19 cellular contexts compared by ENCODE assay signal in genomic region chr7:121288894-121289293, GRCh38. TPM values are rescaled to one million over a fixed set of nuclear protein-coding genes. Genes with fewer than 3 reads are reported as not detected.
DNase-seq lines count a peak whose midpoint lies in the region; ATAC-seq and TF ChIP-seq lines count a peak whose summit lies in the region.
"Had no signal": no experiment of that assay in that cellular context is flagged by ENCODE, and none has a peak within 500 bp of the region (broad histone marks: within the 10 kb centered on the region; RNA-seq: fewer than 3 reads in every experiment).

No MANE protein-coding gene starts in this region.

- peaks cover 15% of the 10 kb centered on the region for H3K4me1 ChIP-seq in osteoblast (ENCODE audit: insufficient read depth, low read length)
- H3K4me1 ChIP-seq in ascending aorta = no peaks in the 10 kb centered on the region
- H3K4me1 ChIP-seq: pancreas, spleen, vagina had no signal

- TF ChIP-seq CTCF in epithelial cell of esophagus (IDR thresholded peaks at IDR 0.05; ENCODE audit: insufficient read depth, low read depth, low read length, missing control alignments) = no peak
- no peak for TF ChIP-seq CTCF in osteoblast (IDR thresholded peaks at IDR 0.05; ENCODE audit: extremely low read depth, low read depth, low read length)
- TF ChIP-seq CTCF in ascending aorta (IDR thresholded peaks at IDR 0.05) = no peak

- H3K36me3 ChIP-seq in osteoblast (ENCODE audit: insufficient read depth, low read length) (no peaks in the 10 kb centered on the region), ascending aorta (peaks cover 15 to 28% of the 10 kb centered on the region in 2 donors)
- H3K36me3 ChIP-seq: pancreas, vagina had no signal

- H3K79me2 ChIP-seq in osteoblast (ENCODE audit: insufficient read depth, low read length) = no peaks in the 10 kb centered on the region

- intact Hi-C loops in ascending aorta (cut with DNase I) (no loop called here), Right ventricle myocardium superior (cut with DNase I) (no loop called here), sciatic nerve (cut with DNase I) (no loop called here)

- H3K4me3 ChIP-seq in epithelial cell of esophagus (ENCODE audit: low read length) (no peak overlapping the region), osteoblast (ENCODE audit: insufficient read depth, low read length) (no peak overlapping the region), ascending aorta (no peak overlapping the region)
- H3K4me3 ChIP-seq: pancreas, spleen, vagina had no signal

- no peaks in the 10 kb centered on the region for H3K27me3 ChIP-seq in osteoblast (ENCODE audit: insufficient read depth, low read length)
- no peaks in the 10 kb centered on the region for H3K27me3 ChIP-seq in ascending aorta
- H3K27me3 ChIP-seq: pancreas, spleen, vagina had no signal

- ATAC-seq in Right ventricle myocardium superior (ENCODE audit: poor library complexity) (no peak), sciatic nerve (no peak)
- ATAC-seq: activated CD8-positive, alpha-beta T cell treated with anti-CD3 and anti-CD28 coated beads, Interleukin-2, amount 10 ng/mL, durations not matched to agents 7 days and 5 days; pancreas; stimulated activated naive CD8-positive, alpha-beta T cell treated with anti-CD3 and anti-CD28 coated beads, Interleukin-15, amount 100 ng/mL, for 72 hours had no signal

- H3K27ac ChIP-seq in osteoblast (ENCODE audit: low read depth, low read length) (no peak overlapping the region), ascending aorta (peak overlapping the region in 1 of 2 donors; percentile 21)
- H3K27ac ChIP-seq: C4-2B, pancreas, spleen, vagina, VCaP had no signal

- H3K4me2 ChIP-seq in osteoblast (ENCODE audit: insufficient read depth, low read length) = no peak overlapping the region

- peak; percentile 89 for DNase-seq in ELR (ENCODE audit: low read depth)
- DNase-seq in RKO (ENCODE audit: low spot score) = peak; percentile 8
- DNase-seq in epithelial cell of esophagus (ENCODE audit: low read depth) = peak; percentile 44
- DNase-seq in osteoblast (ENCODE audit: insufficient read length, low spot score, missing footprints) = peak; percentile 66
- no peak for DNase-seq in DMS114 treated with DMSO at 0.1 percent for 48 hours (lab: John Stamatoyannopoulos, UW; ENCODE audit: unreplicated experiment)
- no peak for DNase-seq in ascending aorta (ENCODE audit: low spot score in 2 of 2)
- DNase-seq in Right ventricle myocardium superior = no peak
- DNase-seq in sciatic nerve (ENCODE audit: low spot score) = no peak
- DNase-seq: activated CD8-positive, alpha-beta T cell treated with anti-CD3 and anti-CD28 coated beads, Interleukin-2, amount 10 ng/mL, durations not matched to agents 7 days and 5 days; anterior cingulate cortex; immature natural killer cell; pancreas; spleen; stimulated activated naive CD8-positive, alpha-beta T cell treated with anti-CD3 and anti-CD28 coated beads, Interleukin-15, amount 100 ng/mL, for 72 hours had no signal

- no peak overlapping the region for H2AFZ ChIP-seq in osteoblast (ENCODE audit: low read length)

- no peaks in the 10 kb centered on the region for H4K20me1 ChIP-seq in osteoblast (ENCODE audit: insufficient read depth, low read length)

- no peaks in the 10 kb centered on the region for H3K9me3 ChIP-seq in osteoblast (ENCODE audit: low read depth, low read length)
- H3K9me3 ChIP-seq in ascending aorta = no peaks in the 10 kb centered on the region
- H3K9me3 ChIP-seq: pancreas, vagina had no signal

RNA-seq across cellular contexts. Expression of gene WNT16, which starts 39.9 kb away (rescaled TPM):
- under 0.01 and 0.29 TPM in 2 replicates for total RNA-seq in osteoblast
- total RNA-seq in ascending aorta = not detected
- total RNA-seq in Right ventricle myocardium superior = not detected
- not detected for total RNA-seq in sciatic nerve
- total RNA-seq: activated CD8-positive, alpha-beta T cell treated with anti-CD3 and anti-CD28 coated beads, Interleukin-2, amount 10 ng/mL, durations not matched to agents 7 days and 5 days; activated T-helper 2 cell treated with anti-CD3 and anti-CD28 coated beads, Interferon-gamma antibody, Interleukin-2, Interleukin-4, amounts not matched to agents 10 μg/mL and 5 μg/mL and 100 μg/mL, durations not matched to agents 14 hours and 24 hours and 36 hours; NCI-H460 had no signal

Comparison
In these comparisons a context has a peak if more than half of its experiments do, and no peak if none do; other contexts are left out.
1. DNase-seq: peak in ELR (single experiment), RKO (single experiment), epithelial cell of esophagus (single experiment) and osteoblast (single experiment); none in DMS114 treated with DMSO at 0.1 percent for 48 hours (single experiment), ascending aorta (0 of 2), Right ventricle myocardium superior (single experiment) and sciatic nerve (single experiment).